In genomic region chr18:48547456-48548403, GRCh38 we compare ENCODE assay signal across 8 cellular contexts. TPM values are rescaled to one million over a fixed set of nuclear protein-coding genes. Genes with fewer than 3 reads are reported as not detected.
DNase-seq lines count a peak whose midpoint lies in the region; ATAC-seq and TF ChIP-seq lines count a peak whose summit lies in the region.

No MANE protein-coding gene starts in this region.

- no peak overlapping the region for H3K56ac ChIP-seq in H9 (ENCODE audit: insufficient read length, low read depth, low read length)

- H3K18ac ChIP-seq in H9 (ENCODE audit: insufficient read length, low read depth, low read length) = peak overlapping the region; percentile 50

- no peak overlapping the region; the same call in 1 of the 2 replicates for H3K4ac ChIP-seq in H9 (ENCODE audit: low read depth, low read length)

- H2AFZ ChIP-seq in H9 (ENCODE audit: low read length) (no peak overlapping the region), Karpas-422 (ENCODE audit: low read length) (no peak overlapping the region)

- no peak overlapping the region for H4K8ac ChIP-seq in H9 (replicated peaks; ENCODE audit: insufficient read length, low read depth, low read length)

- H3K4me2 ChIP-seq in H9 (ENCODE audit: insufficient read depth, insufficient read length, low read length) = no peak overlapping the region
- H3K4me2 ChIP-seq in Karpas-422 (ENCODE audit: low read depth, low read length, poor library complexity, severe bottlenecking) = no peak overlapping the region

- H3K27ac Mint-ChIP-seq in H9 = peak overlapping the region in 2 of 3 experiments; percentile 3 to 68; a peak in 2 of 7 replicates
- no peak overlapping the region for H3K27ac Mint-ChIP-seq in nephron progenitor cell

- no peaks in the 10 kb centered on the region for H3K23me2 ChIP-seq in H9 (ENCODE audit: insufficient read length, low read depth, low read length, poor library complexity, severe bottlenecking)

- H3K36me3 ChIP-seq in adipocyte (ENCODE audit: control insufficient read depth, insufficient read depth, low read length, severe bottlenecking) (peaks cover 3% of the 10 kb centered on the region), Karpas-422 (ENCODE audit: insufficient read depth, low read length) (no peaks in the 10 kb centered on the region)

- ATAC-seq in left cardiac atrium (peak; percentile 84 to 87), GM19452 (IDR thresholded peaks at IDR 0.05; ENCODE audit: unreplicated experiment) (no peak)

- no CpG with 5 or more reads among the region's 13 CpGs for WGBS in H9 (ENCODE audit: extremely low coverage, insufficient read length, low lambda C conversion rate)

- H3K4me3 ChIP-seq in adipocyte (ENCODE audit: low read length) (peak overlapping the region; percentile 31), skeletal muscle cell (ENCODE audit: low read depth, low read length) (no peak overlapping the region), Karpas-422 (ENCODE audit: low read length) (no peak overlapping the region)

- no peak overlapping the region for H4K91ac ChIP-seq in H9 (ENCODE audit: insufficient read length, low read depth, low read length)

- H4K5ac ChIP-seq in H9 (ENCODE audit: insufficient read length, low read depth, low read length) = no peak overlapping the region

- H3K27me3 ChIP-seq in H9 (ENCODE audit: insufficient read depth, low read length) (no peaks in the 10 kb centered on the region), adipocyte (replicated peaks; ENCODE audit: control insufficient read depth, insufficient read depth, low read length) (no peaks in the 10 kb centered on the region), Karpas-422 (ENCODE audit: low read length) (no peaks in the 10 kb centered on the region)

- no peaks in the 10 kb centered on the region for H3K9me2 ChIP-seq in Karpas-422 (replicated peaks; ENCODE audit: insufficient read depth, low read length)

- no peak overlapping the region for H2BK15ac ChIP-seq in H9 (ENCODE audit: low read depth, low read length)

- H3K14ac ChIP-seq in H9 (ENCODE audit: insufficient read depth, low read length) = peak overlapping the region; percentile 26; the same call in 1 of the 2 replicates

- H3K4me3 Mint-ChIP-seq in H9 (no peak overlapping the region), nephron progenitor cell (no peak overlapping the region)

- H2BK5ac ChIP-seq in H9 (ENCODE audit: insufficient read length, low read length) = no peak overlapping the region

- H3K27me3 Mint-ChIP-seq in H9 (ENCODE audit: low read depth) (peaks cover 34% of the 10 kb centered on the region), nephron progenitor cell (ENCODE audit: low read depth, poor library complexity) (peaks cover 13% of the 10 kb centered on the region)

- H2BK12ac ChIP-seq in H9 (ENCODE audit: insufficient read length, low read depth, low read length) = no peak overlapping the region

- no peak overlapping the region for H2BK20ac ChIP-seq in H9 (ENCODE audit: low read depth, low read length, poor library complexity, severe bottlenecking)

- DNase-seq in H9 (peak; percentile 60), adipocyte (ENCODE audit: low read depth) (peak; percentile 88), left cardiac atrium (no peak), skeletal muscle cell (ENCODE audit: low read depth) (peak; percentile 70), nephron progenitor cell (no peak), Karpas-422 (no peak), NCI-H2171 (lab: John Stamatoyannopoulos, UW) (no peak)

- H3K9me3 ChIP-seq in H9 (ENCODE audit: control insufficient read depth, low read depth, low read length) (no peaks in the 10 kb centered on the region), adipocyte (ENCODE audit: control insufficient read depth, low read length) (no peaks in the 10 kb centered on the region), Karpas-422 (ENCODE audit: low read length) (no peaks in the 10 kb centered on the region)

- H3K4me1 Mint-ChIP-seq in H9 (peaks cover 65% of the 10 kb centered on the region in 2 experiments), nephron progenitor cell (peaks cover 54% of the 10 kb centered on the region)

- peak overlapping the region; percentile 22 for H3K27ac ChIP-seq in H9 (ENCODE audit: insufficient read length, low read depth, low read length)
- H3K27ac ChIP-seq in Karpas-422 (ENCODE audit: low read length) = no peak overlapping the region

- H3K23ac ChIP-seq in H9 (ENCODE audit: insufficient read length, low read depth, low read length) = no peak overlapping the region

- intact Hi-C loops in left cardiac atrium (cut with DNase I) = loop anchor here (5.0 to 10.0 kb wide), 3 partner anchors 45 to 117 kb away; no protein-coding TSS in a partner anchor

- no peak for TF ChIP-seq CTCF in H9 (conservative IDR thresholded peaks at IDR 0.05)
- TF ChIP-seq CTCF in nephron progenitor cell (IDR thresholded peaks at IDR 0.05) = no peak

- H3K4me1 ChIP-seq in H9 (ENCODE audit: insufficient read depth, low read length) (peaks cover 30% of the 10 kb centered on the region; the same call in 1 of the 2 replicates), adipocyte (ENCODE audit: control insufficient read depth, insufficient read depth, low read length) (peaks cover 69% of the 10 kb centered on the region), Karpas-422 (ENCODE audit: low read length) (no peaks in the 10 kb centered on the region)

- H3K79me2 ChIP-seq in H9 (ENCODE audit: insufficient read depth, low read length) (no peaks in the 10 kb centered on the region), Karpas-422 (ENCODE audit: low read length) (no peaks in the 10 kb centered on the region)

- H3K36me3 Mint-ChIP-seq in H9 (ENCODE audit: insufficient read depth in 1 of 3, low read depth in 3 of 3) (peaks cover 3 to 11% (median 4%) of the 10 kb centered on the region in 3 experiments; a peak in 5 of 7 replicates), nephron progenitor cell (ENCODE audit: low read depth) (peaks cover 28% of the 10 kb centered on the region)

- H3K9ac ChIP-seq in H9 (ENCODE audit: extremely low read depth, insufficient read length, low read length) (no peak overlapping the region), adipocyte (ENCODE audit: low read length) (peak overlapping the region; percentile 80), Karpas-422 (ENCODE audit: low read length) (no peak overlapping the region)

- peaks cover 4% of the 10 kb centered on the region for H3K79me1 ChIP-seq in H9 (ENCODE audit: insufficient read depth, low read depth, low read length, poor library complexity, severe bottlenecking)

- no peaks in the 10 kb centered on the region for H4K20me1 ChIP-seq in H9 (ENCODE audit: control insufficient read depth, insufficient read depth, insufficient read length)
- no peaks in the 10 kb centered on the region for H4K20me1 ChIP-seq in Karpas-422 (ENCODE audit: insufficient read depth, low read depth, low read length)

- no peak overlapping the region for H3T11ph ChIP-seq in H9 (ENCODE audit: low read length)

- H2AK5ac ChIP-seq in H9 (ENCODE audit: insufficient read length, low read length) = no peak overlapping the region

- H3K9me3 Mint-ChIP-seq in H9 (no peaks in the 10 kb centered on the region), nephron progenitor cell (no peaks in the 10 kb centered on the region)

- no peak overlapping the region for H2BK120ac ChIP-seq in H9 (ENCODE audit: low read depth, low read length, poor library complexity, severe bottlenecking)

RNA-seq across cellular contexts. Expression of gene CTIF, which starts 8.9 kb away (rescaled TPM):
- total RNA-seq in H9 (2021) = 14.4 and 15.8 TPM in 2 replicates
- 10 to 100 TPM; 64.9 to 70.6 TPM for total RNA-seq in left cardiac atrium
- total RNA-seq in Karpas-422 (2014; rRNA removed; shearing (Covaris generic); ENCODE audit: low replicate concordance) = 0.47 and 0.60 TPM in 2 replicates

Comparison
In these comparisons a context has a peak if more than half of its experiments do, and no peak if none do; other contexts are left out.
1. DNase-seq: peak in H9 (single experiment), adipocyte (single experiment) and skeletal muscle cell (single experiment); none in left cardiac atrium (single experiment), nephron progenitor cell (single experiment), Karpas-422 (single experiment) and NCI-H2171 (single experiment).